In genomic region chr17:50177983-50178834, GRCh38 we compare ENCODE assay signal across 8 cellular contexts. TPM values are rescaled to one million over a fixed set of nuclear protein-coding genes. Genes with fewer than 3 reads are reported as not detected.
DNase-seq lines count a peak whose midpoint lies in the region; ATAC-seq lines count a peak whose summit lies in the region.

No MANE protein-coding gene starts in this region.

- peaks cover 0 to 7% (median 0%) of the 10 kb centered on the region in 3 experiments for H3K27me3 ChIP-seq in neuronal stem cell (ENCODE audit: control insufficient read depth in 3 of 3, insufficient read depth in 3 of 3, low read depth in 1 of 3, low read length in 3 of 3)

- H3K36me3 ChIP-seq in neuronal stem cell (replicated peaks in 1 of 2; ENCODE audit: control insufficient read depth in 2 of 2, insufficient read depth in 2 of 2, low read length in 2 of 2) = no peaks in the 10 kb centered on the region

- H3K14ac ChIP-seq in neuronal stem cell (ENCODE audit: low read length) = peak overlapping the region; percentile 75

- H4K91ac ChIP-seq in neuronal stem cell (ENCODE audit: low read depth, low read length, poor library complexity) = peak overlapping the region; percentile 90

- H2BK5ac ChIP-seq in neuronal stem cell (ENCODE audit: low read length) = peak overlapping the region; percentile 83

- WGBS in neuronal stem cell (ENCODE audit: extremely low coverage in 2 of 2, insufficient read length in 2 of 2, insufficient replicate concordance in 1 of 2), 2 donors = no CpG with 5 or more reads among the region's 22 CpGs

- peak overlapping the region; percentile 83 for H3K23ac ChIP-seq in neuronal stem cell (ENCODE audit: low read depth, low read length, poor library complexity)

- H3K27ac ChIP-seq in neuronal stem cell (replicated peaks; ENCODE audit: low read length) = peak overlapping the region; percentile 40

- peak; percentile 89 for DNase-seq in GM03348 (ENCODE audit: low spot score)
- peak; percentile 71 for DNase-seq in OCI-M1 (lab: John Stamatoyannopoulos, UW)
- peak; percentile 49 for DNase-seq in activated naive CD4-positive, alpha-beta T cell treated with Interleukin-2 at 50 U/mL for 16 hours
- peak; percentile 94 for DNase-seq in foreskin melanocyte
- DNase-seq in neuronal stem cell (ENCODE audit: low spot score) = no peak
- DNase-seq in NCI-H1105 treated with DMSO at 0.1 percent for 48 hours (lab: John Stamatoyannopoulos, UW) = no peak
- no peak for DNase-seq in NCI-H187 (lab: John Stamatoyannopoulos, UW)

- peaks cover 25 to 35% of the 10 kb centered on the region in 2 donors for H3K4me1 ChIP-seq in neuronal stem cell (ENCODE audit: control insufficient read depth in 2 of 2, insufficient read depth in 1 of 2, low read depth in 1 of 2, low read length in 2 of 2)

- H3K79me1 ChIP-seq in neuronal stem cell (ENCODE audit: low read depth, low read length) = peaks cover 4% of the 10 kb centered on the region

- H3K9me3 ChIP-seq in neuronal stem cell (replicated peaks in 1 of 2; ENCODE audit: control insufficient read depth in 2 of 2, insufficient read depth in 1 of 2, low read depth in 1 of 2, low read length in 2 of 2) = no peaks in the 10 kb centered on the region

- peak; percentile 75 for ATAC-seq in HG03108 (IDR thresholded peaks at IDR 0.05; ENCODE audit: unreplicated experiment)

- H2AFZ ChIP-seq in neuronal stem cell (ENCODE audit: low read length) = peak overlapping the region; percentile 91

- H3K4ac ChIP-seq in neuronal stem cell (ENCODE audit: low read length) = peak overlapping the region; percentile 91

- H2BK120ac ChIP-seq in neuronal stem cell (ENCODE audit: low read depth, low read length) = peak overlapping the region; percentile 62

- peak overlapping the region; percentile 71 for H2AK5ac ChIP-seq in neuronal stem cell (ENCODE audit: low read depth, low read length)

- peak overlapping the region; percentile 65 for H2BK12ac ChIP-seq in neuronal stem cell (ENCODE audit: low read length)

- H3K18ac ChIP-seq in neuronal stem cell (ENCODE audit: low read length) = peak overlapping the region; percentile 99

- peak overlapping the region; percentile 100 for H2BK15ac ChIP-seq in neuronal stem cell (ENCODE audit: low read length)

- peak overlapping the region in 1 of 2 donors; percentile 32 for H3K4me3 ChIP-seq in neuronal stem cell (ENCODE audit: low read length in 2 of 2)

- H3K4me2 ChIP-seq in neuronal stem cell (ENCODE audit: insufficient read depth, low read length, poor library complexity, severe bottlenecking) = peak overlapping the region; percentile 19

- peak overlapping the region; percentile 82 for H3K9ac ChIP-seq in neuronal stem cell (ENCODE audit: low read depth, low read length, poor library complexity)

- H4K8ac ChIP-seq in neuronal stem cell (ENCODE audit: low read depth, low read length) = peak overlapping the region; percentile 52

RNA-seq across cellular contexts. Expression of gene SGCA, which starts 12.4 kb away (rescaled TPM):
- 0.57 TPM for polyA plus RNA-seq in neuronal stem cell (2013, experiment 1 of 2)
- polyA plus RNA-seq in neuronal stem cell (2013, experiment 2 of 2) = 0.35 TPM

RNA-seq across cellular contexts. Expression of gene COL1A1, which starts 23.2 kb away (rescaled TPM):
- 17.9 TPM for polyA plus RNA-seq in neuronal stem cell (2013, experiment 1 of 2)
- 18.4 TPM for polyA plus RNA-seq in neuronal stem cell (2013, experiment 2 of 2)

RNA-seq across cellular contexts. Expression of gene PPP1R9B, which starts 27.7 kb away (rescaled TPM):
- 19.8 TPM for polyA plus RNA-seq in neuronal stem cell (2013, experiment 1 of 2)
- 19.4 TPM for polyA plus RNA-seq in neuronal stem cell (2013, experiment 2 of 2)

RNA-seq across cellular contexts. Expression of gene SAMD14, which starts 48.2 kb away (rescaled TPM):
- 31.6 TPM for polyA plus RNA-seq in neuronal stem cell (2013, experiment 1 of 2)
- 33.4 TPM for polyA plus RNA-seq in neuronal stem cell (2013, experiment 2 of 2)

Comparison
In these comparisons a context has a peak if more than half of its experiments do, and no peak if none do; other contexts are left out.
1. DNase-seq: peak in GM03348 (single experiment), OCI-M1 (single experiment), activated naive CD4-positive, alpha-beta T cell treated with Interleukin-2 at 50 U/mL for 16 hours (single experiment) and foreskin melanocyte (single experiment); none in neuronal stem cell (single experiment), NCI-H1105 treated with DMSO at 0.1 percent for 48 hours (single experiment) and NCI-H187 (0 of 2).